ENCODE assay signal across 19 cellular contexts in genomic region chr1:19770436-19771190, GRCh38. TPM values are rescaled to one million over a fixed set of nuclear protein-coding genes. Genes with fewer than 3 reads are reported as not detected.
"Had no signal": no experiment of that assay in that cellular context is flagged by ENCODE, and none has a peak within 500 bp of the region (broad histone marks: within the 10 kb centered on the region; RNA-seq: fewer than 3 reads in every experiment).

No MANE protein-coding gene starts in this region.

- H3K4me3 ChIP-seq: esophagus squamous epithelium, mucosa of descending colon, psoas muscle, skin epidermis, suprapubic skin, transverse colon, uterus had no signal

- ATAC-seq: effector memory CD8-positive, alpha-beta T cell; left ventricle myocardium superior; mucosa of descending colon; naive thymus-derived CD4-positive, alpha-beta T cell; psoas muscle; right cardiac atrium had no signal

- H3K36me3 ChIP-seq: uterus had no signal

- FAIRE-seq: TTC549 had no signal

- DNase-seq: activated CD4-positive, alpha-beta memory T cell treated with anti-CD3 and anti-CD28 coated beads for 36 hours; activated CD4-positive, alpha-beta T cell treated with anti-CD3 and anti-CD28 coated beads for 4 hours; effector memory CD8-positive, alpha-beta T cell; esophagus squamous epithelium; left ventricle myocardium superior; mucosa of descending colon; naive thymus-derived CD4-positive, alpha-beta T cell; psoas muscle; right cardiac atrium; stimulated activated CD4-positive, alpha-beta T cell treated with anti-CD3 and anti-CD28 coated beads, Interleukin-15, amount 100 ng/mL, for 24 hours; stimulated activated CD4-positive, alpha-beta T cell treated with anti-CD3 and anti-CD28 coated beads, Interleukin-2, amount 100 ng/mL, for 48 hours; transverse colon; uterus had no signal

- H3K27me3 ChIP-seq: esophagus squamous epithelium, suprapubic skin, transverse colon, uterus had no signal

- H3K4me1 ChIP-seq: psoas muscle, suprapubic skin, transverse colon, uterus had no signal

- H3K27ac ChIP-seq: esophagus squamous epithelium, psoas muscle, skin epidermis, suprapubic skin, transverse colon, uterus had no signal

- H3K9me3 ChIP-seq: esophagus squamous epithelium, mucosa of descending colon, psoas muscle, suprapubic skin, transverse colon, uterus had no signal

RNA-seq across cellular contexts. Expression of gene RNF186, which starts 44.5 kb away (rescaled TPM):
- total RNA-seq: activated CD4-positive, alpha-beta memory T cell treated with anti-CD3 and anti-CD28 coated beads for 36 hours; dermis microvascular lymphatic vessel endothelial cell; esophagus squamous epithelium; left ventricle myocardium superior; naive thymus-derived CD4-positive, alpha-beta T cell; osteocyte; psoas muscle; right cardiac atrium; WTC11 had no signal
- polyA plus RNA-seq: naive thymus-derived CD4-positive, alpha-beta T cell; right cardiac atrium had no signal
